In genomic region chr6:31901953-31902643, GRCh38 we compare ENCODE assay signal across 8 cellular contexts. TPM values are rescaled to one million over a fixed set of nuclear protein-coding genes. Genes with fewer than 3 reads are reported as not detected.
DNase-seq lines count a peak whose midpoint lies in the region; ATAC-seq and TF ChIP-seq lines count a peak whose summit lies in the region.

Gene ZBTB12 (minus strand): TSS chr6:31902086. CDS start chr6:31901305, 781 bp downstream.

- H3K9me3 Mint-ChIP-seq in activated CD4-positive, alpha-beta T cell treated with anti-CD3 and anti-CD28 coated beads, Interleukin-2, amount 10 ng/mL, durations not matched to agents 7 days and 5 days, result no peaks in the 10 kb centered on the region

- peak within 1 kb of the TSS; percentile 74 for H3K4me3 Mint-ChIP-seq in activated CD4-positive, alpha-beta T cell treated with anti-CD3 and anti-CD28 coated beads, Interleukin-2, amount 10 ng/mL, durations not matched to agents 7 days and 5 days

- ATAC-seq in GM18498 (IDR thresholded peaks at IDR 0.05; ENCODE audit: unreplicated experiment) (peak; percentile 65), HG03442 (IDR thresholded peaks at IDR 0.05; ENCODE audit: unreplicated experiment) (peak; percentile 63), left colon (peak; percentile 66), HG03135 (IDR thresholded peaks at IDR 0.05; ENCODE audit: unreplicated experiment) (no peak)

- no peaks in the 10 kb centered on the region for H3K36me3 ChIP-seq in colonic mucosa

- peaks cover 30% of the 10 kb centered on the region for H3K4me1 Mint-ChIP-seq in activated CD4-positive, alpha-beta T cell treated with anti-CD3 and anti-CD28 coated beads, Interleukin-2, amount 10 ng/mL, durations not matched to agents 7 days and 5 days

- CTCF ChIA-PET in activated CD4-positive, alpha-beta T cell treated with anti-CD3 and anti-CD28 coated beads, Interleukin-2, amount 10 ng/mL, durations not matched to agents 7 days and 5 days (lab: Charles Lee), result no interaction called here

- DNase-seq in NCI-H526 (lab: John Stamatoyannopoulos, UW) (peak; percentile 80 to 96), colonic mucosa (peak; percentile 90), left colon (peak; percentile 91 to 92)
- peak; percentile 80 for DNase-seq in activated CD4-positive, alpha-beta T cell treated with anti-CD3 and anti-CD28 coated beads, Interleukin-2, amount 10 ng/mL, durations not matched to agents 7 days and 5 days
- peak; percentile 68 for DNase-seq in stimulated activated CD4-positive, alpha-beta T cell treated with anti-CD3 and anti-CD28 coated beads, Interleukin-1b, Interleukin-23, amount 100 ng/mL, for 1 hour (ENCODE audit: low read depth in 2 of 2)

- H3K27me3 ChIP-seq in colonic mucosa, result no peaks in the 10 kb centered on the region

- TF ChIP-seq CTCF in colonic mucosa (IDR thresholded peaks at IDR 0.05), result no peak

- POLR2A ChIA-PET in activated CD4-positive, alpha-beta T cell treated with anti-CD3 and anti-CD28 coated beads, Interleukin-2, amount 10 ng/mL, durations not matched to agents 7 days and 5 days (lab: Charles Lee), result no interaction called here

- intact Hi-C loops in colonic mucosa (cut with DNase I), result loop anchor here (5.0 kb wide), 1 partner anchor 50 kb away; no protein-coding TSS in a partner anchor
- intact Hi-C loops in left colon (cut with DNase I, micrococcal nuclease), result no loop called here

- peaks cover 5% of the 10 kb centered on the region for H3K36me3 Mint-ChIP-seq in activated CD4-positive, alpha-beta T cell treated with anti-CD3 and anti-CD28 coated beads, Interleukin-2, amount 10 ng/mL, durations not matched to agents 7 days and 5 days (ENCODE audit: low read depth)

- peak within 1 kb of the TSS; percentile 50 for H3K4me3 ChIP-seq in colonic mucosa

- peaks cover 14% of the 10 kb centered on the region for H3K27me3 Mint-ChIP-seq in activated CD4-positive, alpha-beta T cell treated with anti-CD3 and anti-CD28 coated beads, Interleukin-2, amount 10 ng/mL, durations not matched to agents 7 days and 5 days

- H3K27ac ChIP-seq in colonic mucosa, result peak within 1 kb of the TSS; percentile 82

- H3K9me3 ChIP-seq in colonic mucosa, result no peaks in the 10 kb centered on the region

- no peaks in the 10 kb centered on the region for H3K4me1 ChIP-seq in colonic mucosa

- peak within 1 kb of the TSS; percentile 72 to 85 for H3K9ac ChIP-seq in colonic mucosa (ENCODE audit: low read depth in 2 of 2, low read length in 2 of 2)

- peak within 1 kb of the TSS; percentile 78 for H3K27ac Mint-ChIP-seq in activated CD4-positive, alpha-beta T cell treated with anti-CD3 and anti-CD28 coated beads, Interleukin-2, amount 10 ng/mL, durations not matched to agents 7 days and 5 days

RNA-seq across cellular contexts. Expression of gene ZBTB12, which starts in this region (rescaled TPM):
- 1 to 10 TPM; 1.3 to 1.8 TPM for total RNA-seq in activated CD4-positive, alpha-beta T cell treated with anti-CD3 and anti-CD28 coated beads, Interleukin-2, amount 10 ng/mL, durations not matched to agents 7 days and 5 days
- 1 to 10 TPM; 2.0 to 4.9 TPM for total RNA-seq in colonic mucosa
- total RNA-seq in left colon, result 1 to 10 TPM; 2.7 to 2.9 TPM
